22 cellular contexts compared by ENCODE assay signal in the genomic region with DNA sequence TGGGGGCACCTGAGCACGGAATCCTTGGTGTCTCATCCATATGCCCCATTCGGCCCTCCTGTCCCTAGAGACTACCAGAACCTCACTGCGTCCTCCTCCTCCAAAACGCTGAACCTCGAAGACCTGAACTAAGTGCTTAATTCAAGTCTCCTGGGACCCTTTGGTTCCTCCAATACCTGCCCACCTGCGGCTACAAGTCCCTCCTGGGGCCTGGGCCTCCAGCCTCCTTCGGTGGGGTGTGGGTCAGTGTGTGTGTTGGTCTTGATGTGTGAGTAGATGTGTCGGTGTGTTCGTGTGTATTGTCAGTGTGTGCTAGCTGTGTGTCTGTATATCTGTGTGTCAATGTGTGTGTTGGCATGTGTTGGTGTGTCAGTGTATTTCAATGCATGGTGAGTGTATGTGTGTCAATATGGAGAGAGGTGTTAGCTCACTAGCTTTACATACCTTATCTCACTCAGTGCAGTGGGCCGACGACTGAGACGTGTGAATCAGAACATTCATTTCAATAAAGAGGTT. TPM values are rescaled to one million over a fixed set of nuclear protein-coding genes. Genes with fewer than 3 reads are reported as not detected.
DNase-seq lines count a peak whose midpoint lies in the region; ATAC-seq, FAIRE-seq and TF ChIP-seq lines count a peak whose summit lies in the region.
"Had no signal": no experiment of that assay in that cellular context is flagged by ENCODE, and none has a peak within 500 bp of the region (broad histone marks: within the 10 kb centered on the region; RNA-seq: fewer than 3 reads in every experiment).

No MANE protein-coding gene starts in this region.

- no peaks in the 10 kb centered on the region for H3K9me3 ChIP-seq in CD4-positive, alpha-beta memory T cell (ENCODE audit: control insufficient read depth in 1 of 2, low read length in 2 of 2)
- no peaks in the 10 kb centered on the region for H3K9me3 ChIP-seq in T-helper 17 cell (ENCODE audit: control insufficient read depth, low read length, poor library complexity, severe bottlenecking)
- H3K9me3 ChIP-seq in heart left ventricle = no peaks in the 10 kb centered on the region
- H3K9me3 ChIP-seq: left ventricle myocardium inferior, stomach had no signal

- FAIRE-seq in GM19239 (lab: Jason Lieb, UNC) = peak; percentile 98
- FAIRE-seq: G401.6 had no signal

- H3K27me3 Mint-ChIP-seq in CD4-positive, alpha-beta memory T cell = peaks cover 0 to 2% of the 10 kb centered on the region in 2 donors
- H3K27me3 Mint-ChIP-seq in T-helper 17 cell (no peaks in the 10 kb centered on the region), natural killer cell (ENCODE audit: low read depth in 2 of 2) (no peaks in the 10 kb centered on the region), CD14-positive monocyte (ENCODE audit: low read depth in 3 of 3) (peaks cover 2 to 21% (median 5%) of the 10 kb centered on the region in 3 donors)
- H3K27me3 Mint-ChIP-seq: activated CD4-positive, alpha-beta T cell treated with anti-CD3 and anti-CD28 coated beads for 36 hours had no signal

- peaks cover 6 to 23% (median 17%) of the 10 kb centered on the region in 4 donors for H3K4me1 Mint-ChIP-seq in CD4-positive, alpha-beta memory T cell
- H3K4me1 Mint-ChIP-seq in T-helper 17 cell = peaks cover 14% of the 10 kb centered on the region
- H3K4me1 Mint-ChIP-seq in natural killer cell = peaks cover 20 to 30% of the 10 kb centered on the region in 2 donors
- peaks cover 15% of the 10 kb centered on the region for H3K4me1 Mint-ChIP-seq in CD14-positive monocyte
- H3K4me1 Mint-ChIP-seq: activated CD4-positive, alpha-beta T cell treated with anti-CD3 and anti-CD28 coated beads for 36 hours had no signal

- peaks cover 0 to 10% of the 10 kb centered on the region in 2 donors for H3K36me3 Mint-ChIP-seq in CD4-positive, alpha-beta memory T cell
- peaks cover 2% of the 10 kb centered on the region for H3K36me3 Mint-ChIP-seq in T-helper 17 cell (ENCODE audit: low read depth)
- H3K36me3 Mint-ChIP-seq in natural killer cell = no peaks in the 10 kb centered on the region
- no peaks in the 10 kb centered on the region for H3K36me3 Mint-ChIP-seq in CD14-positive monocyte

- no peaks in the 10 kb centered on the region for H3K9me3 Mint-ChIP-seq in CD4-positive, alpha-beta memory T cell
- H3K9me3 Mint-ChIP-seq in natural killer cell (no peaks in the 10 kb centered on the region), CD14-positive monocyte (peaks cover 0 to 4% (median 0%) of the 10 kb centered on the region in 7 donors)

- H3K27ac Mint-ChIP-seq in CD4-positive, alpha-beta memory T cell = peak overlapping the region in 4 of 7 donors; percentile 2 to 60 (median 16)
- H3K27ac Mint-ChIP-seq in T-helper 17 cell (peak overlapping the region; percentile 41), natural killer cell (no peak overlapping the region), CD14-positive monocyte (peak overlapping the region in 1 of 7 donors; percentile 30)
- H3K27ac Mint-ChIP-seq: activated CD4-positive, alpha-beta T cell treated with anti-CD3 and anti-CD28 coated beads for 36 hours had no signal

- no peak overlapping the region for H3K4me3 ChIP-seq in CD4-positive, alpha-beta memory T cell (ENCODE audit: low read length in 2 of 2)
- no peak overlapping the region for H3K4me3 ChIP-seq in heart left ventricle
- H3K4me3 ChIP-seq: left ventricle myocardium inferior, stomach had no signal

- DNase-seq in CD4-positive, alpha-beta memory T cell = no peak
- DNase-seq in GM19239 (ENCODE audit: insufficient read length, low spot score) (no peak), T-helper 17 cell (no peak), natural killer cell (no peak), CD14-positive monocyte (ENCODE audit: low spot score) (no peak), heart left ventricle (no peak), DMS153 treated with DMSO at 0.1 percent for 48 hours (lab: John Stamatoyannopoulos, UW; ENCODE audit: unreplicated experiment) (no peak), NCI-H128 (lab: John Stamatoyannopoulos, UW; ENCODE audit: unreplicated experiment) (no peak)
- DNase-seq: activated CD4-positive, alpha-beta T cell treated with anti-CD3 and anti-CD28 coated beads for 36 hours; activated gamma-delta T cell treated with Interleukin-2 at 50 U/mL for 16 hours; anterior cingulate cortex; effector memory CD4-positive, alpha-beta T cell; GOT3; KBM-7; left ventricle myocardium inferior; NCI-H2171; NCI-H748 treated with DMSO at 0.1 percent for 48 hours; stimulated activated CD4-positive, alpha-beta T cell treated with anti-CD3 and anti-CD28 coated beads, Interleukin-1b, Interleukin-23, amount 100 ng/mL, for 48 hours; stomach; T1000 had no signal

- TF ChIP-seq POLR2A in heart left ventricle (IDR thresholded peaks at IDR 0.05) = no peak

- H3K27ac ChIP-seq in CD4-positive, alpha-beta memory T cell (ENCODE audit: low read depth, low read length) = no peak overlapping the region
- no peak overlapping the region for H3K27ac ChIP-seq in heart left ventricle
- H3K27ac ChIP-seq: left ventricle myocardium inferior, stomach had no signal

- TF ChIP-seq CTCF in natural killer cell (IDR thresholded peaks at IDR 0.05) = no peak
- TF ChIP-seq CTCF in CD14-positive monocyte (IDR thresholded peaks at IDR 0.05) = no peak
- no peak for TF ChIP-seq CTCF in heart left ventricle (IDR thresholded peaks at IDR 0.05)

- no peaks in the 10 kb centered on the region for H3K36me3 ChIP-seq in CD4-positive, alpha-beta memory T cell (ENCODE audit: insufficient read depth, low read length)
- no peaks in the 10 kb centered on the region for H3K36me3 ChIP-seq in heart left ventricle
- H3K36me3 ChIP-seq: left ventricle myocardium inferior, stomach had no signal

- H3K4me1 ChIP-seq in CD4-positive, alpha-beta memory T cell (ENCODE audit: insufficient read depth, low read length) = peaks cover 10% of the 10 kb centered on the region
- H3K4me1 ChIP-seq in heart left ventricle = peaks cover 0 to 11% (median 0%) of the 10 kb centered on the region in 12 donors
- H3K4me1 ChIP-seq: left ventricle myocardium inferior had no signal

- H3K4me3 Mint-ChIP-seq in CD4-positive, alpha-beta memory T cell = peak overlapping the region in 2 of 8 donors; percentile 3 to 35
- H3K4me3 Mint-ChIP-seq in T-helper 17 cell (no peak overlapping the region), natural killer cell (peak overlapping the region; percentile 14), CD14-positive monocyte (no peak overlapping the region)
- H3K4me3 Mint-ChIP-seq: activated CD4-positive, alpha-beta T cell treated with anti-CD3 and anti-CD28 coated beads for 36 hours had no signal

- no peaks in the 10 kb centered on the region for H3K27me3 ChIP-seq in CD4-positive, alpha-beta memory T cell (ENCODE audit: insufficient read depth, low read length)
- no peaks in the 10 kb centered on the region for H3K27me3 ChIP-seq in heart left ventricle
- H3K27me3 ChIP-seq: stomach had no signal

- POLR2A ChIA-PET in CD4-positive, alpha-beta memory T cell (lab: Charles Lee; ENCODE audit: partially characterized antibody) = interaction anchor here (0.9 to 12.0 kb wide), 2 partner anchors 18 to 121 kb away, joined by 3 to 277 read pairs; a partner anchor contains a TSS

- ATAC-seq in T-helper 17 cell (no peak), natural killer cell (no peak), heart left ventricle (no peak)
- ATAC-seq: activated CD4-positive, alpha-beta T cell treated with anti-CD3 and anti-CD28 coated beads for 36 hours; Panc1 had no signal

- WGBS in heart left ventricle, 4 donors = 77 to 82% (median 82%) methylated on average over 12 of the region's 12 CpGs

- CTCF ChIA-PET in CD4-positive, alpha-beta memory T cell (lab: Charles Lee; ENCODE audit: partially characterized antibody) = interaction anchor here (1.5 to 4.8 kb wide), 3 partner anchors 33 to 179 kb away, joined by 3 to 30 read pairs (median 4); no protein-coding TSS in a partner anchor

- intact Hi-C loops in CD4-positive, alpha-beta memory T cell (cut with micrococcal nuclease) = no loop called here
- intact Hi-C loops in natural killer cell (cut with micrococcal nuclease) (no loop called here), CD14-positive monocyte (cut with micrococcal nuclease) (loop anchor here in 1 of 2 donors (10.0 kb wide), 2 partner anchors 59 to 91 kb away; a partner anchor contains a TSS), heart left ventricle (cut with DNase I) (loop anchor here in 2 of 10 donors (10.0 kb wide), 2 partner anchors 71 to 81 kb away; no protein-coding TSS in a partner anchor)

RNA-seq across cellular contexts. Expression of a gene that starts 2.6 kb away (rescaled TPM):
- 100 to 1,000 TPM; 174 to 178 TPM for total RNA-seq in CD4-positive, alpha-beta memory T cell
- polyA plus RNA-seq in CD4-positive, alpha-beta memory T cell = 100 to 1,000 TPM; 112 to 244 TPM
- total RNA-seq in T-helper 17 cell (100 to 1,000 TPM; 150 to 163 TPM), natural killer cell (100 to 1,000 TPM; 138 to 202 (median 158) TPM), heart left ventricle (10 to 100 TPM in 5 of 9 donors, 1 to 10 TPM in 4; 7.6 to 36.4 (median 10.0) TPM)
- polyA plus RNA-seq in CD14-positive monocyte (10 to 100 TPM; 21.8 to 31.1 TPM), heart left ventricle (1 to 10 TPM; 3.3 to 7.2 TPM)

Comparison
In these comparisons a context has a peak if more than half of its experiments do, and no peak if none do; other contexts are left out.
1. H3K27ac Mint-ChIP-seq: peak in CD4-positive, alpha-beta memory T cell (4 of 7) and T-helper 17 cell (single experiment); none in natural killer cell (0 of 2).